In the genomic region with DNA sequence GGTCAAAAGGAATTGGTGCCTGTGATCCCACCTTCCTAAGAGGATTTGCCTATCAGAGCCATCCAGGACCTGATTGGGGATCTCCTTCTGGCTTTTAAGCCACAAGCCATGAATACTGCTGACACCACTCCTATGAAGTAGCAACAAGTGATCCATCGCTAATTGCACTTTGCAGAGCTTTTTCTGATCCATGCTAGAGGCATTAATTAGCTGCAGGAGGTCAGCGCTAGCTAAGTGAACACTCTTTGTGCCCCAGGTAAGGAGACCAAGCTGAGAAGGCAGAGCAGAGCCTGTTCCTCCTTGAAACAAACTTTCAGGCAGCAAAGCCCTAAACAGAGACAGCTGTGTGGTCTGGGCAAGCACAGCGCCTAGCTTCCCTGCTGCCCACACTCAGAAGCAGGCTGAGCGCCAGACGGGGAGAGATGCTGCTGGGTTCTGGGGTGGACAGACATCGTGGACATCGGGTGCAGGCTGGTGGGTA, we compare ENCODE assay signal across 19 cellular contexts.
DNase-seq lines count a peak whose midpoint lies in the region; ATAC-seq, FAIRE-seq and TF ChIP-seq lines count a peak whose summit lies in the region.
"Had no signal": no experiment of that assay in that cellular context is flagged by ENCODE, and none has a peak within 500 bp of the region (broad histone marks: within the 10 kb centered on the region; RNA-seq: fewer than 3 reads in every experiment).

No MANE protein-coding gene starts in this region.

- H3K9me3 Mint-ChIP-seq in activated naive CD8-positive, alpha-beta T cell (ENCODE audit: low read depth): no peaks in the 10 kb centered on the region
- no peaks in the 10 kb centered on the region for H3K9me3 Mint-ChIP-seq in activated naive CD8-positive, alpha-beta T cell treated with anti-CD3 and anti-CD28 coated beads, Interleukin-2, amount 50 U/mL, for 24 hours

- H3K4me3 Mint-ChIP-seq in activated naive CD8-positive, alpha-beta T cell: peak overlapping the region; percentile 50
- no peak overlapping the region for H3K4me3 Mint-ChIP-seq in activated naive CD8-positive, alpha-beta T cell treated with anti-CD3 and anti-CD28 coated beads, Interleukin-2, amount 50 U/mL, for 24 hours

- H3K27me3 ChIP-seq in bronchial epithelial cell (ENCODE audit: control insufficient read depth, insufficient read depth, low read length) (no peaks in the 10 kb centered on the region), brain microvascular endothelial cell (replicated peaks) (no peaks in the 10 kb centered on the region)
- H3K27me3 ChIP-seq: ascending aorta, gastrocnemius medialis, MG63, pancreas, SJSA1 had no signal

- no peak for DNase-seq in activated naive CD8-positive, alpha-beta T cell treated with anti-CD3 and anti-CD28 coated beads, Interleukin-2, amount 50 U/mL, for 24 hours
- DNase-seq in NCI-H82 (lab: John Stamatoyannopoulos, UW): peak; percentile 88
- DNase-seq in bronchial epithelial cell (ENCODE audit: low read depth): no peak
- DNase-seq in retina: peak; percentile 19
- DNase-seq in brain microvascular endothelial cell: no peak
- DNase-seq: activated effector memory CD4-positive, alpha-beta T cell treated with Interleukin-2 at 50 U/mL for 16 hours; cortex of kidney; EL; gastrocnemius medialis; MG63; NCI-H187; NCI-H446 treated with DMSO at 0.1 percent for 48 hours; pancreas; stimulated activated CD4-positive, alpha-beta T cell treated with anti-CD3 and anti-CD28 coated beads, Interleukin-4, amount 100 ng/mL, for 1 hour had no signal

- peak; percentile 43 for FAIRE-seq in bronchial epithelial cell (lab: Jason Lieb, UNC)
- FAIRE-seq: pancreas had no signal

- no peaks in the 10 kb centered on the region for H3K27me3 Mint-ChIP-seq in activated naive CD8-positive, alpha-beta T cell
- no peaks in the 10 kb centered on the region for H3K27me3 Mint-ChIP-seq in activated naive CD8-positive, alpha-beta T cell treated with anti-CD3 and anti-CD28 coated beads, Interleukin-2, amount 50 U/mL, for 24 hours

- H3K36me3 ChIP-seq in bronchial epithelial cell (ENCODE audit: control insufficient read depth, insufficient read depth, low read length) (no peaks in the 10 kb centered on the region), brain microvascular endothelial cell (replicated peaks) (no peaks in the 10 kb centered on the region)
- H3K36me3 ChIP-seq: ascending aorta, gastrocnemius medialis, MG63, pancreas, SJSA1 had no signal

- in situ Hi-C loops in brain microvascular endothelial cell (cut with HindIII; ENCODE audit: low pct_ligation_motif_present, low sequenced_read_pairs): no loop called here

- H3K27ac Mint-ChIP-seq in activated naive CD8-positive, alpha-beta T cell: peak overlapping the region; percentile 84
- H3K27ac Mint-ChIP-seq in activated naive CD8-positive, alpha-beta T cell treated with anti-CD3 and anti-CD28 coated beads, Interleukin-2, amount 50 U/mL, for 24 hours: no peak overlapping the region

- no peak overlapping the region for H3K27ac ChIP-seq in brain microvascular endothelial cell
- H3K27ac ChIP-seq: ascending aorta, gastrocnemius medialis, SJSA1 had no signal

- no peak for ATAC-seq in activated naive CD8-positive, alpha-beta T cell treated with anti-CD3 and anti-CD28 coated beads, Interleukin-2, amount 50 U/mL, for 24 hours
- ATAC-seq in HG03139 (IDR thresholded peaks at IDR 0.05; ENCODE audit: unreplicated experiment) (no peak), GM21825 (IDR thresholded peaks at IDR 0.05; ENCODE audit: unreplicated experiment) (no peak)
- ATAC-seq: gastrocnemius medialis, pancreas had no signal

- H3K4me3 ChIP-seq in bronchial epithelial cell (ENCODE audit: low read depth, low read length) (no peak overlapping the region), brain microvascular endothelial cell (ENCODE audit: low read depth, low read length) (no peak overlapping the region)
- H3K4me3 ChIP-seq: ascending aorta, gastrocnemius medialis, MG63, pancreas, SJSA1 had no signal

- H3K4me1 Mint-ChIP-seq in activated naive CD8-positive, alpha-beta T cell (ENCODE audit: low read depth): peaks cover 51% of the 10 kb centered on the region
- peaks cover 82% of the 10 kb centered on the region for H3K4me1 Mint-ChIP-seq in activated naive CD8-positive, alpha-beta T cell treated with anti-CD3 and anti-CD28 coated beads, Interleukin-2, amount 50 U/mL, for 24 hours

- no peaks in the 10 kb centered on the region for H3K36me3 Mint-ChIP-seq in activated naive CD8-positive, alpha-beta T cell
- no peaks in the 10 kb centered on the region for H3K36me3 Mint-ChIP-seq in activated naive CD8-positive, alpha-beta T cell treated with anti-CD3 and anti-CD28 coated beads, Interleukin-2, amount 50 U/mL, for 24 hours (ENCODE audit: low read depth)

- no peak for TF ChIP-seq CTCF in bronchial epithelial cell (IDR thresholded peaks at IDR 0.05; ENCODE audit: insufficient read depth, low read length, severe bottlenecking)
- no peak for TF ChIP-seq CTCF in brain microvascular endothelial cell (IDR thresholded peaks at IDR 0.05; ENCODE audit: low read depth, low read length, missing control alignments)

Comparison
In these comparisons a context has a peak if more than half of its experiments do, and no peak if none do; other contexts are left out.
1. DNase-seq: peak in NCI-H82 (single experiment) and retina (single experiment); none in activated naive CD8-positive, alpha-beta T cell treated with anti-CD3 and anti-CD28 coated beads, Interleukin-2, amount 50 U/mL, for 24 hours (single experiment), bronchial epithelial cell (single experiment) and brain microvascular endothelial cell (single experiment).